ENCODE assay signal across 9 cellular contexts in the genomic region with DNA sequence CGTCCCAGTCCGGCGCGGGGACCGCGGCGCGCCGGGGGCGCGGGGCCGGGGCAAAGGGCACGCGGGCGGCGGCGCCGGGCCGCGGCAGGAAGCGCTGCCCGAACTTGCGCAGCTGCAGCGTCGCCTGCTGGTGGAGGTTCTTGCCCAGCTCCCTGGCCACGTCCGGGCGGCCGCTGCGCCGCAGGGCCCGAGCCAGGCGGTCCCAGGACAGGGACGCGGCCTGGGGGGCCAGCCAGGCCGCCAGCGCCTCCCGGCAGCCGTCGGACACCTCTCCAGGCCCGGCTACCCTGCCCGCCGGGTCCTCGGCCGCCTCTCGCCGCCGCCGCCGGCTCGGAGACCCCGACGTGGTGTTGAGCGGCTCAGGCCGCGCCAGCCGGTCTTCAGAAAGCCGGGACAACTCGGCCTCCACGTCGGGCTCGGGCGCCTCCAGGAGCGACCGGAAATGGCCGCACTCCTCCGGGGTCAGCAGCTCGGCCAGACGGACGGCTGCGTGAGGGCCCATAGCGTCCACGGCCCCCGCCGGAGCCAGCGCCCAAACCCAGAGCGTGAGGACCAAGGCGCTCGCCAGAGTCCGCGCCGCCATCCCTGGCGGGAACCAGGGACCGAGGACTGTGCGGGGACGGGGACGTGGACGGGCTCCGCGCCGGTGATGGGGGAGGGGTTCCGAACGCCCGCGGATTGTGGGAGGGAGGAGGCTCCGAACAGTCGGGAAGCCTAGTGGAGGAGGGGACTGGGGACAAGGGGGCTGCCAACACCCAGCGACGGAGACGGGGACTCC. TPM values are rescaled to one million over a fixed set of nuclear protein-coding genes. Genes with fewer than 3 reads are reported as not detected.
DNase-seq lines count a peak whose midpoint lies in the region; ATAC-seq, FAIRE-seq and TF ChIP-seq lines count a peak whose summit lies in the region.
"Had no signal": no experiment of that assay in that cellular context is flagged by ENCODE, and none has a peak within 500 bp of the region (broad histone marks: within the 10 kb centered on the region; RNA-seq: fewer than 3 reads in every experiment).

No MANE protein-coding gene starts in this region.

- H3K4me1 ChIP-seq in Loucy (ENCODE audit: insufficient read depth, low read length, poor library complexity, severe bottlenecking): peaks cover 4% of the 10 kb centered on the region
- H3K4me1 ChIP-seq in small intestine (ENCODE audit: control insufficient read depth in 2 of 2, insufficient read depth in 1 of 2, low read depth in 1 of 2, low read length in 1 of 2): no peaks in the 10 kb centered on the region

- DNase-seq in D341Med (ENCODE audit: low spot score) (peak; percentile 92), iris pigment epithelial cell (ENCODE audit: low read depth) (peak; percentile 76), small intestine (peak; percentile 78), GF-D8 (lab: John Stamatoyannopoulos, UW) (no peak)
- DNase-seq in central memory CD4-positive, alpha-beta T cell: peak; percentile 44

- no peaks in the 10 kb centered on the region for H3F3A ChIP-seq in Loucy (ENCODE audit: low read depth)

- H3K4me3 ChIP-seq in Loucy (ENCODE audit: low read length, poor library complexity, severe bottlenecking) (peak overlapping the region; percentile 55), small intestine (ENCODE audit: low read depth in 1 of 2, low read length in 2 of 2) (peak overlapping the region; percentile 54 to 69)
- H3K4me3 ChIP-seq: PC-9 had no signal

- peak overlapping the region; percentile 84 to 93 for H3K27ac ChIP-seq in small intestine (ENCODE audit: low read depth in 1 of 2, low read length in 1 of 2)
- H3K27ac ChIP-seq: PC-9 had no signal

- H3K9me3 ChIP-seq in Loucy (ENCODE audit: insufficient read depth, low read depth, low read length) (no peaks in the 10 kb centered on the region), small intestine (ENCODE audit: control insufficient read depth, low read depth) (no peaks in the 10 kb centered on the region)

- H2AFZ ChIP-seq in Loucy (ENCODE audit: low read length): no peak overlapping the region
- H2AFZ ChIP-seq: PC-9 had no signal

- H3K4me2 ChIP-seq in Loucy (ENCODE audit: low read depth, low read length, poor library complexity, severe bottlenecking): peak overlapping the region; percentile 54
- H3K4me2 ChIP-seq: PC-9 had no signal

- H3K36me3 ChIP-seq in Loucy (ENCODE audit: insufficient read depth, low read length) (no peaks in the 10 kb centered on the region), small intestine (ENCODE audit: control insufficient read depth in 2 of 2, insufficient read depth in 2 of 2, low read length in 2 of 2) (no peaks in the 10 kb centered on the region)

- ATAC-seq in activated CD4-positive, CD25-positive, alpha-beta regulatory T cell treated with anti-CD3 and anti-CD28 coated beads, Interleukin-2, amount 50 U/mL, for 24 hours: peak; percentile 84 to 90
- no peak for ATAC-seq in HG03460 (IDR thresholded peaks at IDR 0.05; ENCODE audit: unreplicated experiment)

- no peak overlapping the region for H3K9ac ChIP-seq in Loucy (ENCODE audit: low read depth, low read length, poor library complexity, severe bottlenecking)

- no peaks in the 10 kb centered on the region for H3K9me2 ChIP-seq in Loucy (replicated peaks; ENCODE audit: low read depth, low read length)

- H3K27me3 ChIP-seq in Loucy (ENCODE audit: insufficient read depth, low read length, poor library complexity, severe bottlenecking) (no peaks in the 10 kb centered on the region), small intestine (ENCODE audit: control insufficient read depth in 2 of 2, insufficient read depth in 2 of 2, low read length in 2 of 2) (no peaks in the 10 kb centered on the region)

- TF ChIP-seq CTCF in Loucy (conservative IDR thresholded peaks at IDR 0.05; ENCODE audit: low read length): no peak; the same call in 1 of the 2 replicates

- FAIRE-seq in small intestine (lab: Jason Lieb, UNC): no peak

- H4K20me1 ChIP-seq in Loucy (ENCODE audit: insufficient read depth, low read length, poor library complexity, severe bottlenecking): no peaks in the 10 kb centered on the region

- H3K79me2 ChIP-seq in Loucy (ENCODE audit: insufficient read depth, low read length): peaks cover 7% of the 10 kb centered on the region; the same call in 1 of the 2 replicates

- 1 to 6% (median 3%) methylated on average over 50 to 100 of the region's 100 CpGs for WGBS in small intestine, 3 donors

RNA-seq across cellular contexts. Expression of a gene that starts 34.0 kb away (rescaled TPM):
- polyA plus RNA-seq in small intestine: under 1 TPM in 1 of 3 donors, not detected in 2; 0.39 TPM
